In genomic region chr12:48681416-48681737, GRCh38 we compare ENCODE assay signal across 8 cellular contexts. TPM values are rescaled to one million over a fixed set of nuclear protein-coding genes. Genes with fewer than 3 reads are reported as not detected.
DNase-seq lines count a peak whose midpoint lies in the region; ATAC-seq and TF ChIP-seq lines count a peak whose summit lies in the region.

No MANE protein-coding gene starts in this region.

- H3K27me3 ChIP-seq in DOHH2 (ENCODE audit: control insufficient read depth, low read length) (no peaks in the 10 kb centered on the region), Karpas-422 (ENCODE audit: low read length) (no peaks in the 10 kb centered on the region), testis (no peaks in the 10 kb centered on the region)

- ATAC-seq in HG03039 (IDR thresholded peaks at IDR 0.05; ENCODE audit: unreplicated experiment) = no peak
- ATAC-seq in HG03378 (IDR thresholded peaks at IDR 0.05; ENCODE audit: unreplicated experiment) = no peak

- WGBS in testis, 2 donors = 0 to 3% methylated on average over 7 to 13 of the region's 13 CpGs

- H3K79me2 ChIP-seq in DOHH2 (ENCODE audit: control insufficient read depth, low read length) (peaks cover 57% of the 10 kb centered on the region), Karpas-422 (ENCODE audit: low read length) (peaks cover 56% of the 10 kb centered on the region)

- H3K4me2 ChIP-seq in DOHH2 (ENCODE audit: low read length) = peak overlapping the region; percentile 72
- H3K4me2 ChIP-seq in Karpas-422 (ENCODE audit: low read depth, low read length, poor library complexity, severe bottlenecking) = peak overlapping the region; percentile 87

- peak; percentile 70 for DNase-seq in Karpas-422
- peak; percentile 45 for DNase-seq in kidney tubule cell (ENCODE audit: low spot score)
- DNase-seq in testis = no peak
- no peak for DNase-seq in epidermal melanocyte (ENCODE audit: insufficient read length, low spot score)

- H3K27ac Mint-ChIP-seq in brain = peak overlapping the region; percentile 97 to 99 (median 99)

- H3K36me3 Mint-ChIP-seq in brain = peaks cover 47% of the 10 kb centered on the region

- H3K36me3 ChIP-seq in DOHH2 (ENCODE audit: control insufficient read depth, low read length) = peaks cover 53% of the 10 kb centered on the region
- H3K36me3 ChIP-seq in Karpas-422 (ENCODE audit: insufficient read depth, low read length) = peaks cover 37% of the 10 kb centered on the region
- no peaks in the 10 kb centered on the region for H3K36me3 ChIP-seq in testis (ENCODE audit: low read depth, missing control alignments)

- no peaks in the 10 kb centered on the region for H3K9me2 ChIP-seq in DOHH2 (replicated peaks; ENCODE audit: control insufficient read depth, low read length)
- H3K9me2 ChIP-seq in Karpas-422 (replicated peaks; ENCODE audit: insufficient read depth, low read length) = no peaks in the 10 kb centered on the region

- H3K4me1 Mint-ChIP-seq in brain = peaks cover 52% of the 10 kb centered on the region

- TF ChIP-seq CTCF in DOHH2 (IDR thresholded peaks at IDR 0.05; ENCODE audit: low read depth, low read length, poor library complexity, severe bottlenecking) = no peak
- TF ChIP-seq CTCF in brain (conservative IDR thresholded peaks at IDR 0.05) = no peak
- no peak for TF ChIP-seq CTCF in testis (IDR thresholded peaks at IDR 0.05)

- H3K4me3 Mint-ChIP-seq in brain = peak overlapping the region; percentile 98 to 99 (median 99)

- H3K9me3 ChIP-seq in DOHH2 (ENCODE audit: control insufficient read depth, insufficient read depth, low read length) (no peaks in the 10 kb centered on the region), Karpas-422 (ENCODE audit: low read length) (no peaks in the 10 kb centered on the region), testis (no peaks in the 10 kb centered on the region)

- no peak for TF ChIP-seq POLR2A in testis (IDR thresholded peaks at IDR 0.05)

- intact Hi-C loops in testis (cut with DNase I; ENCODE audit: low total_unique reads) = no loop called here

- peaks cover 18% of the 10 kb centered on the region for H3K27me3 Mint-ChIP-seq in brain

- peak overlapping the region; percentile 6; the same call in 1 of the 2 replicates for H2AFZ ChIP-seq in Karpas-422 (ENCODE audit: low read length)

- H3K9me3 Mint-ChIP-seq in brain = no peaks in the 10 kb centered on the region

- H3K4me3 ChIP-seq in DOHH2 (ENCODE audit: low read length) (peak overlapping the region; percentile 96), Karpas-422 (ENCODE audit: low read length) (peak overlapping the region; percentile 96), testis (peak overlapping the region; percentile 72 to 97)

- H3F3A ChIP-seq in DOHH2 (ENCODE audit: control insufficient read depth, insufficient read depth) = peaks cover 6% of the 10 kb centered on the region

- H3K9ac ChIP-seq in Karpas-422 (ENCODE audit: low read length) = peak overlapping the region; percentile 85

- peak overlapping the region; percentile 51 for H3K27ac ChIP-seq in DOHH2 (ENCODE audit: low read depth, low read length)
- H3K27ac ChIP-seq in Karpas-422 (ENCODE audit: low read length) = peak overlapping the region; percentile 56; the same call in 1 of the 2 replicates
- H3K27ac ChIP-seq in testis = peak overlapping the region; percentile 90 to 94

- H4K20me1 ChIP-seq in DOHH2 (ENCODE audit: control insufficient read depth, insufficient read depth, low read depth, low read length) = peaks cover 15% of the 10 kb centered on the region; the same call in 1 of the 2 replicates
- H4K20me1 ChIP-seq in Karpas-422 (ENCODE audit: insufficient read depth, low read depth, low read length) = peaks cover 21% of the 10 kb centered on the region; the same call in 1 of the 2 replicates

- H3K4me1 ChIP-seq in DOHH2 (ENCODE audit: control insufficient read depth, low read length) (peaks cover 35% of the 10 kb centered on the region), Karpas-422 (ENCODE audit: low read length) (peaks cover 34% of the 10 kb centered on the region), testis (peaks cover 15% of the 10 kb centered on the region)

RNA-seq across cellular contexts. Expression of gene KANSL2, which starts 0.7 kb away (rescaled TPM):
- 33.9 and 56.9 TPM in 2 replicates for total RNA-seq in Karpas-422 (2014; rRNA removed; shearing (Covaris generic); ENCODE audit: low replicate concordance)
- polyA plus RNA-seq in brain (ENCODE audit: insufficient read depth, low read depth, low replicate concordance) (19.5 TPM), testis (ENCODE audit: insufficient read depth, low read depth, low replicate concordance) (57.0 TPM)
- 10 to 100 TPM; 84.8 to 98.4 TPM for total RNA-seq in testis

RNA-seq across cellular contexts. Expression of gene CCNT1, which starts 35.1 kb away (rescaled TPM):
- total RNA-seq in Karpas-422 (2014; rRNA removed; shearing (Covaris generic); ENCODE audit: low replicate concordance) = 39.2 and 40.9 TPM in 2 replicates
- polyA plus RNA-seq in brain (ENCODE audit: insufficient read depth, low read depth, low replicate concordance) = 6.1 TPM
- total RNA-seq in testis = 10 to 100 TPM; 50.2 to 53.5 TPM
- polyA plus RNA-seq in testis (ENCODE audit: insufficient read depth, low read depth, low replicate concordance) = 42.0 TPM

Comparison
In these comparisons a context has a peak if more than half of its experiments do, and no peak if none do; other contexts are left out.
1. DNase-seq: peak in Karpas-422 (single experiment) and kidney tubule cell (single experiment); none in testis (single experiment) and epidermal melanocyte (single experiment).
2. Peak in every context shown above with its lines, with median percentiles within 50 percentile points of each other: H3K27ac ChIP-seq and H3K4me3 ChIP-seq.